In genomic region chr11:113198907-113199660, GRCh38 we compare ENCODE assay signal across 18 cellular contexts.
DNase-seq lines count a peak whose midpoint lies in the region; ATAC-seq, FAIRE-seq and TF ChIP-seq lines count a peak whose summit lies in the region.
"Had no signal": no experiment of that assay in that cellular context is flagged by ENCODE, and none has a peak within 500 bp of the region (broad histone marks: within the 10 kb centered on the region; RNA-seq: fewer than 3 reads in every experiment).

No MANE protein-coding gene starts in this region.

- H3K79me2 ChIP-seq in GM23338 (replicated peaks; ENCODE audit: insufficient read depth): no peaks in the 10 kb centered on the region

- H3K27me3 Mint-ChIP-seq in GM23338 (ENCODE audit: insufficient read depth, low read depth, poor library complexity): no peaks in the 10 kb centered on the region

- no peak overlapping the region for H3K27ac ChIP-seq in GM23338 (ENCODE audit: low read depth)
- H3K27ac ChIP-seq: GM23248 had no signal

- TF ChIP-seq CTCF in GM23338 (conservative IDR thresholded peaks at IDR 0.05; ENCODE audit: low read depth in 2 of 2) (no peak), bronchial epithelial cell (IDR thresholded peaks at IDR 0.05; ENCODE audit: insufficient read depth, low read length, severe bottlenecking) (no peak)

- ATAC-seq in GM23338 (no peak), GM19463 (IDR thresholded peaks at IDR 0.05; ENCODE audit: unreplicated experiment) (no peak)
- ATAC-seq: GM12878, Panc1 had no signal

- H3K36me3 Mint-ChIP-seq in GM23338 (ENCODE audit: low read depth): no peaks in the 10 kb centered on the region

- peaks cover 5% of the 10 kb centered on the region; the same call in 1 of the 3 replicates for H3K4me1 Mint-ChIP-seq in GM23338

- H3K4me3 Mint-ChIP-seq in GM23338: no peak overlapping the region

- no peak overlapping the region for H3K27ac Mint-ChIP-seq in GM23338

- no peaks in the 10 kb centered on the region for H4K20me1 ChIP-seq in GM23338 (replicated peaks; ENCODE audit: insufficient read depth)

- H3K27me3 ChIP-seq in GM23338 (ENCODE audit: insufficient read depth): no peaks in the 10 kb centered on the region
- H3K27me3 ChIP-seq in bronchial epithelial cell (ENCODE audit: control insufficient read depth, insufficient read depth, low read length): no peaks in the 10 kb centered on the region

- FAIRE-seq in bronchial epithelial cell (lab: Jason Lieb, UNC) (no peak), RCC 7860 (lab: Jason Lieb, UNC) (no peak)
- FAIRE-seq: GM12878 had no signal

- no peak overlapping the region for H3K4me2 ChIP-seq in GM23338

- peak overlapping the region; percentile 43; the same call in 1 of the 2 replicates for H2AFZ ChIP-seq in GM23338
- H2AFZ ChIP-seq: GM23248 had no signal

- no peak overlapping the region for H3K4me3 ChIP-seq in GM23338
- H3K4me3 ChIP-seq in bronchial epithelial cell (ENCODE audit: low read depth, low read length): no peak overlapping the region
- H3K4me3 ChIP-seq: GM12878, GM23248 had no signal

- H3F3A ChIP-seq in GM23338 (replicated peaks; ENCODE audit: low read depth): no peaks in the 10 kb centered on the region

- H3K36me3 ChIP-seq in GM23338 (ENCODE audit: insufficient read depth): no peaks in the 10 kb centered on the region
- H3K36me3 ChIP-seq in bronchial epithelial cell (ENCODE audit: control insufficient read depth, insufficient read depth, low read length): no peaks in the 10 kb centered on the region

- no peak for DNase-seq in GM23338 (ENCODE audit: low spot score)
- DNase-seq in bronchial epithelial cell (ENCODE audit: low read depth): peak; percentile 29
- peak; percentile 30 to 45 for DNase-seq in hippocampal formation (lab: John Stamatoyannopoulos, UW)
- peak; percentile 63 for DNase-seq in putamen (ENCODE audit: low spot score)
- no peak for DNase-seq in NCI-H748 treated with DMSO at 0.1 percent for 48 hours (lab: John Stamatoyannopoulos, UW)
- no peak for DNase-seq in RCC 7860 (ENCODE audit: low spot score)
- DNase-seq: Caco-2, DMS53, GM23248, KBM-7, NCI-H1092, NCI-H1694, NCI-H446, NCI-H774, SHP77 had no signal

- no peaks in the 10 kb centered on the region for H3K9me3 Mint-ChIP-seq in GM23338

- no peaks in the 10 kb centered on the region for H3K4me1 ChIP-seq in GM23338 (ENCODE audit: insufficient read depth)

- H3K9me2 ChIP-seq in GM23338 (ENCODE audit: insufficient read depth): no peaks in the 10 kb centered on the region

TF ChIP-seq in GM23338, 12 proteins besides CTCF, POLR2A, EP300 and RAD21:
- TF ChIP-seq ZNF331 (CRISPR knock-in tag; IDR thresholded peaks at IDR 0.05; ENCODE audit: low read depth): no peak
- TF ChIP-seq STAT1 (IDR thresholded peaks at IDR 0.05; ENCODE audit: unreplicated experiment): no peak
- TF ChIP-seq NANOG (IDR thresholded peaks at IDR 0.05; ENCODE audit: borderline replicate concordance): no peak
- no peak for TF ChIP-seq EZH2 (IDR thresholded peaks at IDR 0.05; ENCODE audit: low read depth, unreplicated experiment)
- no peak for TF ChIP-seq REST (IDR thresholded peaks at IDR 0.05; ENCODE audit: unreplicated experiment)
- no peak for TF ChIP-seq POLR2AphosphoS5 (IDR thresholded peaks at IDR 0.05; ENCODE audit: low read depth)
TF ChIP-seq in GM23338: peak in this region for 0.

Comparison
In these comparisons a context has a peak if more than half of its experiments do, and no peak if none do; other contexts are left out.
1. DNase-seq: peak in bronchial epithelial cell (single experiment), hippocampal formation (2 of 2) and putamen (single experiment); none in GM23338 (single experiment), NCI-H748 treated with DMSO at 0.1 percent for 48 hours (single experiment) and RCC 7860 (single experiment).